ENCODE assay signal across 14 cellular contexts in genomic region chr3:179927191-179927590, GRCh38.
"Had no signal": no experiment of that assay in that cellular context is flagged by ENCODE, and none has a peak within 500 bp of the region (broad histone marks: within the 10 kb centered on the region; RNA-seq: fewer than 3 reads in every experiment).

No MANE protein-coding gene starts in this region.

- DNase-seq: activated CD4-positive, alpha-beta T cell treated with anti-CD3 and anti-CD28 coated beads, Interleukin-2, amount 50 U/mL, for 48 hours; activated effector memory CD4-positive, alpha-beta T cell treated with Interleukin-2 at 50 U/mL for 16 hours; activated T-cell treated with anti-CD3 and anti-CD28 coated beads, Interleukin-2, amount 50 U/mL, for 24 hours; adrenal gland; hypothalamus; kidney glomerular epithelial cell; mesenchymal stem cell; stimulated activated CD4-positive, alpha-beta T cell treated with anti-CD3 and anti-CD28 coated beads, Interleukin-12 subunit alpha, Interleukin-12 subunit beta, amount 100 ng/mL, for 4 hours; stimulated activated CD4-positive, alpha-beta T cell treated with anti-CD3 and anti-CD28 coated beads, Interleukin-2, amount 100 ng/mL, for 24 hours; T-helper 1 cell had no signal

- H3K27me3 ChIP-seq: adrenal gland, tibial nerve, vagina had no signal

- ATAC-seq: esophagus mucosa had no signal

- H3K9me3 ChIP-seq: adrenal gland, tibial nerve, vagina had no signal

- H3K36me3 ChIP-seq: adrenal gland, tibial nerve, vagina had no signal

- H3K27ac ChIP-seq: adrenal gland, tibial nerve, vagina, VCaP had no signal

- H3K4me1 ChIP-seq: adrenal gland, vagina had no signal

- H3K4me3 ChIP-seq: adrenal gland, tibial nerve, vagina had no signal
